ENCODE assay signal across 8 cellular contexts in the genomic region with DNA sequence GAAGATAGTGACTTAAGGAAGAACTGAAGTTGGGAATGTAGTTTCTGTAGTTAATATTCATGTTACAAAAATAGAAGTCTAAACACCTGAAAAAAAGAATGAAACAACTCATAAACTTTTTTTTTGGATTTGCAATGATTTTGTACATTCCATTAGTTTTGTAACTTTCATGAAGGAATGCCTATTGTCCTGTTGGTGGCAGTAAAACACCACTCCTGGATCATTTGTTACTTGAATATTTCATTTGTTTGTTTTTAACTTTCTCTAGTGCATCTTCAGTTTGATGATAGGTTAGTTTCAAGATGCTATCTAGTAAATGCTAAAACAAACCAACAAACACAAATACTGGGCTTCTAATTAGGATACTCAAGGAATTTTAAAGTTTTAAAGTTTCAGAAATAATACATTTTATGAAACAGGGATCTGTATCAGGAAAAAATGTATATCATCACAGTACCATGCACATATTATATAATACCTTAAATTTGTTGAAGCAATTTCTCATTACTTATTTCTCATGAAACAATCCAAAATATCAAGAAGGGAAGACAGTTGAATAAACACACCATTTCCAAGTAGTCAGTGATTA.
DNase-seq lines count a peak whose midpoint lies in the region; ATAC-seq and TF ChIP-seq lines count a peak whose summit lies in the region.

No MANE protein-coding gene starts in this region.

- TF ChIP-seq CTCF in OCI-LY3 (IDR thresholded peaks at IDR 0.05; ENCODE audit: low read depth, low read length) (peak; percentile 91), mesothelial cell of epicardium (IDR thresholded peaks at IDR 0.05; ENCODE audit: unreplicated experiment) (peak; percentile 46)

- no peak overlapping the region for H3K4me3 ChIP-seq in OCI-LY3 (ENCODE audit: low read length)

- H3K4me1 Mint-ChIP-seq in mesothelial cell of epicardium = peaks cover 7% of the 10 kb centered on the region
- peaks cover 10% of the 10 kb centered on the region for H3K4me1 Mint-ChIP-seq in activated CD4-positive, alpha-beta T cell treated with anti-CD3 and anti-CD28 coated beads for 36 hours

- intact Hi-C loops in activated CD4-positive, alpha-beta T cell treated with anti-CD3 and anti-CD28 coated beads for 36 hours (cut with DNase I, micrococcal nuclease) = loop anchor here (1.0 kb wide), 2 partner anchors 213 to 228 kb away; no protein-coding TSS in a partner anchor

- no peak overlapping the region for H3K4me3 Mint-ChIP-seq in mesothelial cell of epicardium
- H3K4me3 Mint-ChIP-seq in activated CD4-positive, alpha-beta T cell treated with anti-CD3 and anti-CD28 coated beads for 36 hours = no peak overlapping the region

- DNase-seq in DMS114 treated with DMSO at 0.1 percent for 48 hours (lab: John Stamatoyannopoulos, UW; ENCODE audit: unreplicated experiment) (peak; percentile 29), HT1080 (ENCODE audit: low read depth) (peak; percentile 3), dermis blood vessel endothelial cell (peak; percentile 67), mesothelial cell of epicardium (ENCODE audit: low spot score in 2 of 2, unreplicated experiment in 2 of 2) (no peak)
- no peak for DNase-seq in activated CD4-positive, alpha-beta T cell treated with anti-CD3 and anti-CD28 coated beads for 36 hours

- no peaks in the 10 kb centered on the region for H3K27me3 ChIP-seq in OCI-LY3 (ENCODE audit: low read depth, low read length)

- no peak overlapping the region for H3K9ac ChIP-seq in OCI-LY3 (ENCODE audit: low read length)

- POLR2A ChIA-PET in activated CD4-positive, alpha-beta T cell treated with anti-CD3 and anti-CD28 coated beads for 36 hours (lab: Charles Lee) = interaction anchor here (0.7 kb wide), 1 partner anchor 229 kb away, joined by 3 read pairs; no protein-coding TSS in a partner anchor

- CTCF ChIA-PET in activated CD4-positive, alpha-beta T cell treated with anti-CD3 and anti-CD28 coated beads for 36 hours (lab: Charles Lee) = interaction anchor here (0.6 to 1.0 kb wide), 8 partner anchors 44 to 586 kb away, joined by 3 to 8 read pairs (median 3); no protein-coding TSS in a partner anchor

- no peak overlapping the region for H3K27ac Mint-ChIP-seq in mesothelial cell of epicardium
- H3K27ac Mint-ChIP-seq in activated CD4-positive, alpha-beta T cell treated with anti-CD3 and anti-CD28 coated beads for 36 hours = no peak overlapping the region

- no peaks in the 10 kb centered on the region for H3K27me3 Mint-ChIP-seq in mesothelial cell of epicardium (ENCODE audit: low read depth)
- H3K27me3 Mint-ChIP-seq in activated CD4-positive, alpha-beta T cell treated with anti-CD3 and anti-CD28 coated beads for 36 hours = no peaks in the 10 kb centered on the region

- ATAC-seq in HG03280 (IDR thresholded peaks at IDR 0.05; ENCODE audit: unreplicated experiment) = no peak
- no peak for ATAC-seq in HG03439 (IDR thresholded peaks at IDR 0.05; ENCODE audit: unreplicated experiment)
- no peak for ATAC-seq in activated CD4-positive, alpha-beta T cell treated with anti-CD3 and anti-CD28 coated beads for 36 hours

- no peaks in the 10 kb centered on the region for H3K9me3 Mint-ChIP-seq in mesothelial cell of epicardium
- no peaks in the 10 kb centered on the region for H3K9me3 Mint-ChIP-seq in activated CD4-positive, alpha-beta T cell treated with anti-CD3 and anti-CD28 coated beads for 36 hours (ENCODE audit: low read depth)

- H2AFZ ChIP-seq in OCI-LY3 (ENCODE audit: low read depth, low read length) = no peak overlapping the region

- no peaks in the 10 kb centered on the region for H3K79me2 ChIP-seq in OCI-LY3 (ENCODE audit: low read length)

- H4K20me1 ChIP-seq in OCI-LY3 (ENCODE audit: insufficient read depth, low read length) = no peaks in the 10 kb centered on the region

- no peaks in the 10 kb centered on the region for H3K36me3 Mint-ChIP-seq in mesothelial cell of epicardium
- no peaks in the 10 kb centered on the region for H3K36me3 Mint-ChIP-seq in activated CD4-positive, alpha-beta T cell treated with anti-CD3 and anti-CD28 coated beads for 36 hours (ENCODE audit: low read depth)

- H3K27ac ChIP-seq in OCI-LY3 (ENCODE audit: low read length) = no peak overlapping the region

- no peak overlapping the region for H3K4me2 ChIP-seq in OCI-LY3 (ENCODE audit: low read length)

- no peaks in the 10 kb centered on the region for H3K36me3 ChIP-seq in OCI-LY3 (replicated peaks; ENCODE audit: low read depth, low read length)

- no peaks in the 10 kb centered on the region for H3K9me3 ChIP-seq in OCI-LY3 (ENCODE audit: insufficient read depth, low read length)

- peaks cover 15% of the 10 kb centered on the region for H3K4me1 ChIP-seq in OCI-LY3 (ENCODE audit: low read length)

Comparison
In these comparisons a context has a peak if more than half of its experiments do, and no peak if none do; other contexts are left out.
1. DNase-seq: peak in DMS114 treated with DMSO at 0.1 percent for 48 hours (single experiment), HT1080 (single experiment) and dermis blood vessel endothelial cell (single experiment); none in mesothelial cell of epicardium (0 of 2) and activated CD4-positive, alpha-beta T cell treated with anti-CD3 and anti-CD28 coated beads for 36 hours (single experiment).